ENCODE assay signal across 8 cellular contexts in genomic region chr17:28710948-28711722, GRCh38. TPM values are rescaled to one million over a fixed set of nuclear protein-coding genes. Genes with fewer than 3 reads are reported as not detected.
DNase-seq lines count a peak whose midpoint lies in the region; ATAC-seq, FAIRE-seq and TF ChIP-seq lines count a peak whose summit lies in the region.

No MANE protein-coding gene starts in this region.

- H3K27ac Mint-ChIP-seq in astrocyte (ENCODE audit: unreplicated experiment) = peak overlapping the region; percentile 80

- peak overlapping the region; percentile 82 for H3K27ac ChIP-seq in astrocyte (ENCODE audit: low read depth, low read length)
- H3K27ac ChIP-seq in rectal smooth muscle tissue (ENCODE audit: low read depth, low read length) = peak overlapping the region; percentile 85
- H3K27ac ChIP-seq in vagina = peak overlapping the region; percentile 82

- H3K27me3 ChIP-seq in astrocyte (ENCODE audit: insufficient read depth, low read length) (no peaks in the 10 kb centered on the region), rectal smooth muscle tissue (ENCODE audit: control insufficient read depth, insufficient read depth, low read length) (no peaks in the 10 kb centered on the region), vagina (no peaks in the 10 kb centered on the region)

- intact Hi-C loops in vagina (cut with DNase I) = no loop called here

- DNase-seq in GM12892 (ENCODE audit: insufficient read length) (peak; percentile 94), NCI-H1694 (lab: John Stamatoyannopoulos, UW) (peak; percentile 85), T-helper 2 cell (peak; percentile 80 to 90 (median 83)), astrocyte (ENCODE audit: low read depth) (peak; percentile 73), hepatic stellate cell (ENCODE audit: low spot score) (peak; percentile 94), vagina (ENCODE audit: extremely low spot score in 2 of 2) (no peak)

- FAIRE-seq in GM12892 (lab: Jason Lieb, UNC) (no peak), astrocyte (lab: Jason Lieb, UNC) (no peak)

- H3K9me3 Mint-ChIP-seq in astrocyte (ENCODE audit: unreplicated experiment) = no peaks in the 10 kb centered on the region

- H3K4me1 Mint-ChIP-seq in astrocyte (ENCODE audit: low read depth, unreplicated experiment) = peaks cover 17% of the 10 kb centered on the region

- peak overlapping the region; percentile 66 for H3K4me3 ChIP-seq in astrocyte (ENCODE audit: insufficient read depth, low read depth, low read length)
- H3K4me3 ChIP-seq in rectal smooth muscle tissue (ENCODE audit: low read length) = peak overlapping the region; percentile 78
- H3K4me3 ChIP-seq in vagina = peak overlapping the region; percentile 52 to 55

- TF ChIP-seq POLR2A in GM12892 (IDR thresholded peaks at IDR 0.05; ENCODE audit: low read depth, low read length) = peak; percentile 80
- peak in 1 of 2 donors; percentile 73 for TF ChIP-seq POLR2A in vagina (IDR thresholded peaks at IDR 0.05)

- H3K79me2 ChIP-seq in astrocyte (ENCODE audit: insufficient read depth, low read length) = peaks cover 24% of the 10 kb centered on the region

- H3K4me1 ChIP-seq in astrocyte (ENCODE audit: insufficient read depth, low read length) (peaks cover 20% of the 10 kb centered on the region), rectal smooth muscle tissue (ENCODE audit: control insufficient read depth, insufficient read depth, low read length) (peaks cover 5% of the 10 kb centered on the region), vagina (peaks cover 30% of the 10 kb centered on the region)

- H3K4me3 Mint-ChIP-seq in astrocyte (ENCODE audit: unreplicated experiment) = peak overlapping the region; percentile 91

- TF ChIP-seq CTCF in astrocyte (IDR thresholded peaks at IDR 0.05; ENCODE audit: insufficient read depth, low read depth, low read length) = no peak
- no peak for TF ChIP-seq CTCF in vagina (IDR thresholded peaks at IDR 0.05)

- peak overlapping the region; percentile 86 for H3K4me2 ChIP-seq in astrocyte (ENCODE audit: low read length)

- H3K9me3 ChIP-seq in astrocyte (ENCODE audit: insufficient read depth, low read depth, low read length) (no peaks in the 10 kb centered on the region), vagina (no peaks in the 10 kb centered on the region)

- H3K36me3 ChIP-seq in astrocyte (ENCODE audit: insufficient read depth, low read length) (peaks cover 16% of the 10 kb centered on the region), rectal smooth muscle tissue (ENCODE audit: control insufficient read depth, insufficient read depth, low read length) (peaks cover 9% of the 10 kb centered on the region), vagina (peaks cover 0 to 11% of the 10 kb centered on the region in 2 donors)

- H3K9ac ChIP-seq in astrocyte (ENCODE audit: low read length) (peak overlapping the region; percentile 81), rectal smooth muscle tissue (ENCODE audit: low read length) (peak overlapping the region; percentile 76)

- peaks cover 32% of the 10 kb centered on the region for H4K20me1 ChIP-seq in astrocyte (ENCODE audit: insufficient read depth, low read length)

- H2AFZ ChIP-seq in astrocyte (ENCODE audit: low read depth, low read length) = peak overlapping the region; percentile 67

- ATAC-seq in HG02763 (IDR thresholded peaks at IDR 0.05; ENCODE audit: unreplicated experiment) = peak; percentile 79

- H3K27me3 Mint-ChIP-seq in astrocyte (ENCODE audit: low read depth, unreplicated experiment) = no peaks in the 10 kb centered on the region

- H3K36me3 Mint-ChIP-seq in astrocyte (ENCODE audit: low read depth, unreplicated experiment) = peaks cover 26% of the 10 kb centered on the region

RNA-seq across cellular contexts. Expression of gene PROCA1, which starts 0.6 kb away (rescaled TPM):
- polyA plus RNA-seq in GM12892 (2012; ENCODE audit: missing spikeins) = 2.8 TPM
- 2.7 and 3.4 TPM in 2 replicates for total RNA-seq in astrocyte
- 1.5 TPM for total RNA-seq in vagina

RNA-seq across cellular contexts. Expression of gene RAB34, which starts 6.5 kb away (rescaled TPM):
- 18.7 TPM for polyA plus RNA-seq in GM12892 (2012; ENCODE audit: missing spikeins)
- total RNA-seq in astrocyte (145 and 150 TPM in 2 replicates), vagina (195 TPM)

RNA-seq across cellular contexts. Expression of gene RPL23A, which starts 8.7 kb away (rescaled TPM):
- 2,883 TPM for polyA plus RNA-seq in GM12892 (2012; ENCODE audit: missing spikeins)
- total RNA-seq in astrocyte (901 and 1,068 TPM in 2 replicates), vagina (600 TPM)

RNA-seq across cellular contexts. Expression of gene TLCD1, which starts 14.9 kb away (rescaled TPM):
- polyA plus RNA-seq in GM12892 (2012; ENCODE audit: missing spikeins) = 15.8 TPM
- total RNA-seq in astrocyte (24.6 and 25.1 TPM in 2 replicates), vagina (2.9 TPM)

RNA-seq across cellular contexts. Expression of gene NEK8, which starts 17.5 kb away (rescaled TPM):
- 6.9 TPM for polyA plus RNA-seq in GM12892 (2012; ENCODE audit: missing spikeins)
- total RNA-seq in astrocyte = 4.3 TPM in 2 replicates
- total RNA-seq in vagina = 0.98 TPM

Comparison
In these comparisons a context has a peak if more than half of its experiments do, and no peak if none do; other contexts are left out.
1. DNase-seq: peak in GM12892 (single experiment), NCI-H1694 (single experiment), T-helper 2 cell (5 of 5), astrocyte (single experiment) and hepatic stellate cell (single experiment); none in vagina (0 of 2).
2. Peak in every context shown above with its lines, with median percentiles within 50 percentile points of each other: H3K27ac ChIP-seq and H3K4me3 ChIP-seq.